8 cellular contexts compared by ENCODE assay signal in genomic region chr9:126805546-126806262, GRCh38. TPM values are rescaled to one million over a fixed set of nuclear protein-coding genes. Genes with fewer than 3 reads are reported as not detected.
DNase-seq lines count a peak whose midpoint lies in the region; TF ChIP-seq lines count a peak whose summit lies in the region.

No MANE protein-coding gene starts in this region.

- TF ChIP-seq CTCF in GM10266 (IDR thresholded peaks at IDR 0.05; ENCODE audit: control insufficient read depth, insufficient read depth, low read depth, missing control alignments), result peak; percentile 37
- no peak for TF ChIP-seq CTCF in NB4 (IDR thresholded peaks at IDR 0.05; ENCODE audit: low read depth, low read length)
- no peak for TF ChIP-seq CTCF in epithelial cell of proximal tubule (conservative IDR thresholded peaks at IDR 0.05; ENCODE audit: low read depth, low read length)
- no peak for TF ChIP-seq CTCF in nephron (IDR thresholded peaks at IDR 0.05; ENCODE audit: unreplicated experiment in 3 of 3)

- DNase-seq in GM10266 (ENCODE audit: extremely low spot score) (peak; percentile 75), HCEC 1CT (peak; percentile 41), NB4 (ENCODE audit: low read depth) (peak; percentile 79), epithelial cell of proximal tubule (ENCODE audit: low read depth) (no peak), DMS153 (lab: John Stamatoyannopoulos, UW) (no peak)
- DNase-seq in activated CD8-positive, alpha-beta memory T cell treated with anti-CD3 and anti-CD28 coated beads for 4 hours (ENCODE audit: low read depth in 2 of 2), result peak; percentile 59 to 74

- H3K27ac ChIP-seq in subcutaneous abdominal adipose tissue (ENCODE audit: low read depth, low read length), result peak overlapping the region; percentile 93

- peak overlapping the region; percentile 91 to 100 (median 95) for H3K9ac ChIP-seq in subcutaneous abdominal adipose tissue (ENCODE audit: low read length in 5 of 5)

- peaks cover 3% of the 10 kb centered on the region for H3K27me3 Mint-ChIP-seq in nephron (ENCODE audit: low read depth)

- peaks cover 28% of the 10 kb centered on the region for H3K4me1 Mint-ChIP-seq in nephron

- H3K4me3 Mint-ChIP-seq in nephron, result peak overlapping the region; percentile 95 to 96 (median 96)

- H3K27me3 ChIP-seq in subcutaneous abdominal adipose tissue (ENCODE audit: control insufficient read depth in 5 of 5, insufficient read depth in 4 of 5, low read length in 5 of 5), result no peaks in the 10 kb centered on the region

- peaks cover 0 to 14% (median 5%) of the 10 kb centered on the region in 5 donors for H3K36me3 ChIP-seq in subcutaneous abdominal adipose tissue (ENCODE audit: control insufficient read depth in 5 of 5, insufficient read depth in 5 of 5, low read length in 5 of 5)

- H3K9me3 ChIP-seq in subcutaneous abdominal adipose tissue (ENCODE audit: control insufficient read depth in 5 of 5, low read length in 5 of 5), result no peaks in the 10 kb centered on the region

- no peaks in the 10 kb centered on the region for H3K9me3 Mint-ChIP-seq in nephron

- peak overlapping the region; percentile 77 to 95 (median 91) for H3K27ac Mint-ChIP-seq in nephron

- H3K4me3 ChIP-seq in NB4 (ENCODE audit: low read depth, low read length) (peak overlapping the region; percentile 93), epithelial cell of proximal tubule (ENCODE audit: low read depth, low read length) (peak overlapping the region; percentile 80), subcutaneous abdominal adipose tissue (ENCODE audit: low read depth in 1 of 5, low read length in 5 of 5) (peak overlapping the region; percentile 84 to 97 (median 85))

- TF ChIP-seq POLR2A in NB4 (IDR thresholded peaks at IDR 0.05; ENCODE audit: extremely low read depth, insufficient read length), result no peak

- H3K4me1 ChIP-seq in subcutaneous abdominal adipose tissue (ENCODE audit: control insufficient read depth in 5 of 5, insufficient read depth in 5 of 5, low read length in 5 of 5), result peaks cover 0 to 39% (median 28%) of the 10 kb centered on the region in 5 donors

- peaks cover 5% of the 10 kb centered on the region for H3K36me3 Mint-ChIP-seq in nephron (ENCODE audit: low read depth)

RNA-seq across cellular contexts. Expression of gene ZBTB43, which starts 0.9 kb away (rescaled TPM):
- 4.3 TPM in 2 replicates for total RNA-seq in epithelial cell of proximal tubule

RNA-seq across cellular contexts. Expression of gene ZBTB34, which starts 54.7 kb away (rescaled TPM):
- total RNA-seq in epithelial cell of proximal tubule, result 3.6 and 6.5 TPM in 2 replicates

Comparison
In these comparisons a context has a peak if more than half of its experiments do, and no peak if none do; other contexts are left out.
1. DNase-seq: peak in GM10266 (single experiment), HCEC 1CT (single experiment), NB4 (single experiment) and activated CD8-positive, alpha-beta memory T cell treated with anti-CD3 and anti-CD28 coated beads for 4 hours (2 of 2); none in epithelial cell of proximal tubule (single experiment) and DMS153 (single experiment).
2. Peak in every context shown above with its lines, with median percentiles within 50 percentile points of each other: H3K4me3 ChIP-seq.